In genomic region chr17:59892251-59892848, GRCh38 we compare ENCODE assay signal across 8 cellular contexts. TPM values are rescaled to one million over a fixed set of nuclear protein-coding genes. Genes with fewer than 3 reads are reported as not detected.
DNase-seq lines count a peak whose midpoint lies in the region; ATAC-seq and TF ChIP-seq lines count a peak whose summit lies in the region.

No MANE protein-coding gene starts in this region.

- DNase-seq in CD8-positive, alpha-beta memory T cell, result peak in 1 of 5 donors; percentile 7
- no peak for DNase-seq in GM23248
- peak; percentile 11 for DNase-seq in LoVo (ENCODE audit: low spot score)
- DNase-seq in central memory CD8-positive, alpha-beta T cell (ENCODE audit: low spot score in 2 of 2), result no peak
- DNase-seq in lung (ENCODE audit: low spot score), result no peak
- DNase-seq in upper lobe of left lung, result no peak
- DNase-seq in NCI-H2196 (lab: John Stamatoyannopoulos, UW; ENCODE audit: unreplicated experiment), result no peak
- DNase-seq in medulla oblongata (ENCODE audit: extremely low spot score), result no peak

- H3F3A ChIP-seq in GM23248 (ENCODE audit: insufficient read depth), result peaks cover 9% of the 10 kb centered on the region; the same call in 1 of the 2 replicates

- peaks cover 24% of the 10 kb centered on the region for H3K4me1 ChIP-seq in CD8-positive, alpha-beta memory T cell (ENCODE audit: insufficient read depth, low read length)
- peaks cover 24% of the 10 kb centered on the region for H3K4me1 ChIP-seq in GM23248 (ENCODE audit: insufficient read depth)
- H3K4me1 ChIP-seq in lung (ENCODE audit: control insufficient read depth in 2 of 2, insufficient read depth in 2 of 2, low read length in 2 of 2), result peaks cover 3% of the 10 kb centered on the region in 2 donors
- H3K4me1 ChIP-seq in upper lobe of left lung, result peaks cover 21 to 40% (median 30%) of the 10 kb centered on the region in 4 donors

- H3K79me2 ChIP-seq in GM23248 (ENCODE audit: insufficient read depth), result peaks cover 63% of the 10 kb centered on the region

- H3K4me3 ChIP-seq in CD8-positive, alpha-beta memory T cell (ENCODE audit: low read length), result peak overlapping the region; percentile 95
- H3K4me3 ChIP-seq in GM23248, result peak overlapping the region; percentile 76
- peak overlapping the region; percentile 53 for H3K4me3 ChIP-seq in lung
- peak overlapping the region; percentile 22 to 96 (median 82) for H3K4me3 ChIP-seq in upper lobe of left lung

- WGBS in GM23248 (ENCODE audit: low coverage in 1 of 2, low lambda C conversion rate in 2 of 2, missing lambda C conversion rate in 2 of 2), 2 experiments, result 3 to 4% methylated on average over 21 of the region's 21 CpGs
- WGBS in lung, 2 donors, result 9 to 10% methylated on average over 21 of the region's 21 CpGs
- 9 to 11% methylated on average over 21 of the region's 21 CpGs for WGBS in upper lobe of left lung, 2 donors

- H3K36me3 ChIP-seq in CD8-positive, alpha-beta memory T cell (ENCODE audit: insufficient read depth, low read length), result no peaks in the 10 kb centered on the region
- H3K36me3 ChIP-seq in GM23248 (ENCODE audit: low read depth) (no peaks in the 10 kb centered on the region), lung (ENCODE audit: control insufficient read depth in 2 of 2, insufficient read depth in 2 of 2, low read length in 2 of 2) (peaks cover 0 to 3% of the 10 kb centered on the region in 2 donors), upper lobe of left lung (peaks cover 0 to 19% (median 0%) of the 10 kb centered on the region in 4 donors)

- POLR2A ChIA-PET in CD8-positive, alpha-beta memory T cell (lab: Charles Lee), result interaction anchor here (0.5 to 2.5 kb wide), 7 partner anchors 17 to 273 kb away, joined by 3 to 15 read pairs (median 5); partner anchors contain the start of genes CLTC and RNFT1

- H3K9ac ChIP-seq in GM23248, result peak overlapping the region; percentile 94

- H3K9me3 ChIP-seq in CD8-positive, alpha-beta memory T cell (ENCODE audit: low read length), result no peaks in the 10 kb centered on the region
- H3K9me3 ChIP-seq in GM23248 (ENCODE audit: low read depth), result no peaks in the 10 kb centered on the region
- H3K9me3 ChIP-seq in lung (ENCODE audit: control insufficient read depth in 2 of 2, insufficient read depth in 1 of 2, low read length in 1 of 2), result no peaks in the 10 kb centered on the region
- H3K9me3 ChIP-seq in upper lobe of left lung, result no peaks in the 10 kb centered on the region

- in situ Hi-C loops in GM23248 (cut with MboI), result no loop called here

- peaks cover 0 to 1% of the 10 kb centered on the region in 2 donors for H3K27me3 Mint-ChIP-seq in CD8-positive, alpha-beta memory T cell
- H3K27me3 Mint-ChIP-seq in central memory CD8-positive, alpha-beta T cell, result no peaks in the 10 kb centered on the region

- peak overlapping the region; percentile 61 for H3K4me2 ChIP-seq in GM23248 (ENCODE audit: unreplicated experiment)

- H3K9me2 ChIP-seq in GM23248 (ENCODE audit: insufficient read depth), result no peaks in the 10 kb centered on the region

- TF ChIP-seq CTCF in lung (IDR thresholded peaks at IDR 0.05; ENCODE audit: control extremely low read depth, extremely low read depth) (no peak), upper lobe of left lung (IDR thresholded peaks at IDR 0.05) (no peak)

- TF ChIP-seq POLR2A in upper lobe of left lung (IDR thresholded peaks at IDR 0.05), result no peak

- ATAC-seq in central memory CD8-positive, alpha-beta T cell (replicated peaks; ENCODE audit: extremely low read depth, poor library complexity, severe bottlenecking), result no peak
- ATAC-seq in lung (ENCODE audit: insufficient read depth, low FRiP score), result peak; percentile 68
- peak; percentile 85 for ATAC-seq in upper lobe of left lung (ENCODE audit: low FRiP score in 2 of 2)

- H3K9me3 Mint-ChIP-seq in CD8-positive, alpha-beta memory T cell, result no peaks in the 10 kb centered on the region
- no peaks in the 10 kb centered on the region for H3K9me3 Mint-ChIP-seq in central memory CD8-positive, alpha-beta T cell

- CTCF ChIA-PET in CD8-positive, alpha-beta memory T cell (lab: Charles Lee), result interaction anchor here (1.2 to 1.4 kb wide), 3 partner anchors 22 to 145 kb away, joined by 3 to 5 read pairs (median 5); no protein-coding TSS in a partner anchor

- H3K36me3 Mint-ChIP-seq in CD8-positive, alpha-beta memory T cell, result peaks cover 0 to 51% (median 10%) of the 10 kb centered on the region in 3 donors
- H3K36me3 Mint-ChIP-seq in central memory CD8-positive, alpha-beta T cell (ENCODE audit: insufficient read depth), result peaks cover 31% of the 10 kb centered on the region

- H3K4me1 Mint-ChIP-seq in CD8-positive, alpha-beta memory T cell, result peaks cover 47 to 77% (median 66%) of the 10 kb centered on the region in 3 donors
- peaks cover 56% of the 10 kb centered on the region for H3K4me1 Mint-ChIP-seq in central memory CD8-positive, alpha-beta T cell

- H3K27ac ChIP-seq in CD8-positive, alpha-beta memory T cell (ENCODE audit: low read depth, low read length), result peak overlapping the region; percentile 90
- H3K27ac ChIP-seq in GM23248 (peak overlapping the region; percentile 37), lung (ENCODE audit: low read depth in 1 of 2, low read length in 1 of 2) (peak overlapping the region; percentile 49 to 60), upper lobe of left lung (peak overlapping the region; percentile 92 to 95 (median 94))

- H3K4me3 Mint-ChIP-seq in CD8-positive, alpha-beta memory T cell, result peak overlapping the region; percentile 98 to 100 (median 99)
- peak overlapping the region; percentile 100 for H3K4me3 Mint-ChIP-seq in central memory CD8-positive, alpha-beta T cell

- H4K20me1 ChIP-seq in GM23248 (ENCODE audit: insufficient read depth), result no peaks in the 10 kb centered on the region

- peak overlapping the region; percentile 97 to 100 (median 100) for H3K27ac Mint-ChIP-seq in CD8-positive, alpha-beta memory T cell
- H3K27ac Mint-ChIP-seq in central memory CD8-positive, alpha-beta T cell (ENCODE audit: low read depth), result peak overlapping the region; percentile 100

- TF ChIP-seq EP300 in upper lobe of left lung (IDR thresholded peaks at IDR 0.05), result no peak

- peak overlapping the region; percentile 89 for H2AFZ ChIP-seq in GM23248

- H3K27me3 ChIP-seq in CD8-positive, alpha-beta memory T cell (ENCODE audit: insufficient read depth, low read length, poor library complexity, severe bottlenecking), result no peaks in the 10 kb centered on the region
- no peaks in the 10 kb centered on the region for H3K27me3 ChIP-seq in GM23248 (replicated peaks; ENCODE audit: insufficient read depth)
- H3K27me3 ChIP-seq in lung (ENCODE audit: control insufficient read depth, insufficient read depth), result no peaks in the 10 kb centered on the region
- no peaks in the 10 kb centered on the region for H3K27me3 ChIP-seq in upper lobe of left lung

RNA-seq across cellular contexts. Expression of gene TUBD1, which starts 0.4 kb away (rescaled TPM):
- total RNA-seq in CD8-positive, alpha-beta memory T cell, result 10 to 100 TPM in 1 of 2 experiments, 1 to 10 TPM in 1; 9.5 to 11.9 TPM
- 17.3 TPM for polyA plus RNA-seq in CD8-positive, alpha-beta memory T cell
- total RNA-seq in GM23248 (2014; rRNA removed; shearing (Covaris generic)), result 3.8 and 6.3 TPM in 2 replicates
- polyA plus RNA-seq in GM23248 (2016; fragmentation: Nextera tagmentation; extraction: Ambion mirVana) (4.3 TPM in 2 replicates), lung (1 to 10 TPM; 4.8 to 5.1 TPM)
- total RNA-seq in lung (10 to 100 TPM in 1 of 2 donors, 1 to 10 TPM in 1; 5.7 to 15.3 TPM), upper lobe of left lung (10 to 100 TPM in 1 of 6 donors, 1 to 10 TPM in 5; 3.1 to 52.4 (median 7.6) TPM)

RNA-seq across cellular contexts. Expression of gene RPS6KB1, which starts 0.6 kb away (rescaled TPM):
- total RNA-seq in CD8-positive, alpha-beta memory T cell, result 10 to 100 TPM; 44.5 to 52.3 TPM
- polyA plus RNA-seq in CD8-positive, alpha-beta memory T cell, result 24.4 TPM
- total RNA-seq in GM23248 (2014; rRNA removed; shearing (Covaris generic)), result 23.3 and 33.6 TPM in 2 replicates
- 28.6 and 31.4 TPM in 2 replicates for polyA plus RNA-seq in GM23248 (2016; fragmentation: Nextera tagmentation; extraction: Ambion mirVana)
- total RNA-seq in lung, result 10 to 100 TPM; 25.1 to 59.2 TPM
- 10 to 100 TPM in 1 of 2 donors, 1 to 10 TPM in 1; 8.7 to 10.0 TPM for polyA plus RNA-seq in lung
- 10 to 100 TPM; 13.1 to 60.8 (median 30.3) TPM for total RNA-seq in upper lobe of left lung

Comparison
In these comparisons a context has a peak if more than half of its experiments do, and no peak if none do; other contexts are left out.
1. H3K27ac ChIP-seq: peak in every context shown above with its lines; median percentile 94 in upper lobe of left lung; 90 in CD8-positive, alpha-beta memory T cell; 54 in lung; 37 in GM23248.